ENCODE assay signal across 31 cellular contexts in the genomic region with DNA sequence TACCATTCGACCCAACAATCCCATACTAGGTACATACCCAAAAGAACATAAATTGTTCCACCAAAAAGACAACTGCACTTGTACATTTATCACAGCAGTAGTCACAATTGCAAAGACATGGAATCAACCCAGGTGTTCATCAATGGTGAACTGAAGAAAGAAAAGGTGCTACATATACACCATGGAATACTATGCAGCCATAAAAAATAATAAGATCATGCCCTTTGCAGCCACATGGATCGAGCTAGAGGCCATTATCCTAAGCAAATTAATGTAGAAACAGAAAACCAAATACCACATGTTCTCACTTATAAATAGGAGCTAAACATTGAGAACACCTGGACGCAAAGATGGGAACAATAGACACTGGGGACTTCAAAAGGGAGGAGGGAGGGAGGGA.
"Had no signal": no experiment of that assay in that cellular context is flagged by ENCODE, and none has a peak within 500 bp of the region (broad histone marks: within the 10 kb centered on the region; RNA-seq: fewer than 3 reads in every experiment).

No MANE protein-coding gene starts in this region.

- H3K4me1 Mint-ChIP-seq: activated CD4-positive, alpha-beta T cell treated with anti-CD3 and anti-CD28 coated beads for 36 hours; activated CD4-positive, alpha-beta T cell treated with anti-CD3 and anti-CD28 coated beads, Interleukin-2, amount 10 ng/mL, durations not matched to agents 24 days and 14 days; activated CD8-positive, alpha-beta memory T cell treated with anti-CD3 and anti-CD28 coated beads, Interleukin-2, amount 10 ng/mL, durations not matched to agents 7 days and 5 days; central memory CD8-positive, alpha-beta T cell; T-helper 17 cell had no signal

- H2AFZ ChIP-seq: hepatocyte had no signal

- H3K4me3 ChIP-seq: coronary artery, dorsolateral prefrontal cortex, esophagus squamous epithelium, gastroesophageal sphincter, heart right ventricle, hepatocyte had no signal

- H3K79me2 ChIP-seq: hepatocyte had no signal

- H3K27me3 ChIP-seq: brain microvascular endothelial cell, dorsolateral prefrontal cortex, esophagus squamous epithelium, gastroesophageal sphincter, heart right ventricle, hepatocyte had no signal

- H3K4me1 ChIP-seq: esophagus squamous epithelium, gastroesophageal sphincter had no signal

- H3K4me3 Mint-ChIP-seq: activated CD4-positive, alpha-beta memory T cell treated with anti-CD3 and anti-CD28 coated beads for 36 hours; activated CD4-positive, alpha-beta T cell treated with anti-CD3 and anti-CD28 coated beads for 36 hours; activated CD4-positive, alpha-beta T cell treated with anti-CD3 and anti-CD28 coated beads, Interleukin-2, amount 10 ng/mL, durations not matched to agents 24 days and 14 days; activated CD8-positive, alpha-beta memory T cell treated with anti-CD3 and anti-CD28 coated beads, Interleukin-2, amount 10 ng/mL, durations not matched to agents 7 days and 5 days; activated CD8-positive, alpha-beta T cell treated with anti-CD3 and anti-CD28 coated beads, Interleukin-2, amount 10 ng/mL, durations not matched to agents 7 days and 5 days; activated naive CD4-positive, alpha-beta T cell treated with anti-CD3 and anti-CD28 coated beads for 36 hours; activated naive CD8-positive, alpha-beta T cell; activated T-helper 1 cell treated with anti-CD3 and anti-CD28 coated beads, Interleukin-12 subunit alpha, Interleukin-12 subunit beta, Interleukin-2, Interleukin-4 antibody, amounts not matched to agents 30 ng/mL and 10 ng/mL and 1 ng/mL, durations not matched to agents 14 hours and 24 hours and 36 hours; central memory CD8-positive, alpha-beta T cell; dendritic cell treated with granulocyte-macrophage colony-stimulating factor and Interleukin-4, amounts not matched to agents 40 ng/mL and 50 ng/mL, for 4 days; T-helper 17 cell; T-helper 2 cell treated with Interferon-gamma antibody and Interleukin-4, amounts not matched to agents 5 μg/mL and 100 μg/mL, for 36 hours had no signal

- H3K9me3 ChIP-seq: esophagus squamous epithelium had no signal

- ATAC-seq: activated CD4-positive, alpha-beta T cell treated with anti-CD3 and anti-CD28 coated beads for 36 hours; activated CD8-positive, alpha-beta memory T cell treated with anti-CD3 and anti-CD28 coated beads, Interleukin-2, amount 10 ng/mL, durations not matched to agents 7 days and 5 days; activated CD8-positive, alpha-beta T cell treated with anti-CD3 and anti-CD28 coated beads, Interleukin-2, amount 10 ng/mL, durations not matched to agents 7 days and 5 days; gastroesophageal sphincter; heart right ventricle; T-helper 17 cell had no signal

- H3K9me3 Mint-ChIP-seq: activated CD4-positive, alpha-beta memory T cell treated with anti-CD3 and anti-CD28 coated beads for 36 hours; activated CD4-positive, alpha-beta T cell treated with anti-CD3 and anti-CD28 coated beads, Interleukin-2, amount 10 ng/mL, durations not matched to agents 24 days and 14 days; activated naive CD4-positive, alpha-beta T cell treated with anti-CD3 and anti-CD28 coated beads for 36 hours; activated T-helper 1 cell treated with anti-CD3 and anti-CD28 coated beads, Interleukin-12 subunit alpha, Interleukin-12 subunit beta, Interleukin-2, Interleukin-4 antibody, amounts not matched to agents 30 ng/mL and 10 ng/mL and 1 ng/mL, durations not matched to agents 14 hours and 24 hours and 36 hours; activated T-helper 2 cell treated with anti-CD3 and anti-CD28 coated beads, Interferon-gamma antibody, Interleukin-2, Interleukin-4, amounts not matched to agents 10 μg/mL and 5 μg/mL and 100 μg/mL, durations not matched to agents 14 hours and 24 hours and 36 hours; central memory CD8-positive, alpha-beta T cell; dendritic cell treated with granulocyte-macrophage colony-stimulating factor and Interleukin-4, amounts not matched to agents 40 ng/mL and 50 ng/mL, for 4 days; T-helper 2 cell treated with Interferon-gamma antibody and Interleukin-4, amounts not matched to agents 5 μg/mL and 100 μg/mL, for 36 hours had no signal

- H3K36me3 ChIP-seq: brain microvascular endothelial cell, esophagus squamous epithelium, gastroesophageal sphincter, heart right ventricle had no signal

- H3K27me3 Mint-ChIP-seq: activated CD4-positive, alpha-beta T cell treated with anti-CD3 and anti-CD28 coated beads, Interleukin-2, amount 10 ng/mL, durations not matched to agents 24 days and 14 days; activated CD8-positive, alpha-beta memory T cell treated with anti-CD3 and anti-CD28 coated beads, Interleukin-2, amount 10 ng/mL, durations not matched to agents 7 days and 5 days; activated naive CD8-positive, alpha-beta T cell; central memory CD8-positive, alpha-beta T cell; dendritic cell treated with granulocyte-macrophage colony-stimulating factor and Interleukin-4, amounts not matched to agents 40 ng/mL and 50 ng/mL, for 4 days; T-helper 17 cell had no signal

- H3K27ac Mint-ChIP-seq: activated CD4-positive, alpha-beta memory T cell treated with anti-CD3 and anti-CD28 coated beads for 36 hours; activated CD4-positive, alpha-beta T cell treated with anti-CD3 and anti-CD28 coated beads for 36 hours; activated CD4-positive, alpha-beta T cell treated with anti-CD3 and anti-CD28 coated beads, Interleukin-2, amount 10 ng/mL, durations not matched to agents 24 days and 14 days; activated CD8-positive, alpha-beta memory T cell treated with anti-CD3 and anti-CD28 coated beads, Interleukin-2, amount 10 ng/mL, durations not matched to agents 7 days and 5 days; activated CD8-positive, alpha-beta T cell treated with anti-CD3 and anti-CD28 coated beads, Interleukin-2, amount 10 ng/mL, durations not matched to agents 7 days and 5 days; activated naive CD4-positive, alpha-beta T cell treated with anti-CD3 and anti-CD28 coated beads for 36 hours; activated naive CD8-positive, alpha-beta T cell; activated T-helper 1 cell treated with anti-CD3 and anti-CD28 coated beads, Interleukin-12 subunit alpha, Interleukin-12 subunit beta, Interleukin-2, Interleukin-4 antibody, amounts not matched to agents 30 ng/mL and 10 ng/mL and 1 ng/mL, durations not matched to agents 14 hours and 24 hours and 36 hours; activated T-helper 2 cell treated with anti-CD3 and anti-CD28 coated beads, Interferon-gamma antibody, Interleukin-2, Interleukin-4, amounts not matched to agents 10 μg/mL and 5 μg/mL and 100 μg/mL, durations not matched to agents 14 hours and 24 hours and 36 hours; dendritic cell treated with granulocyte-macrophage colony-stimulating factor and Interleukin-4, amounts not matched to agents 40 ng/mL and 50 ng/mL, for 4 days; T-helper 17 cell; T-helper 2 cell treated with Interferon-gamma antibody and Interleukin-4, amounts not matched to agents 5 μg/mL and 100 μg/mL, for 36 hours had no signal

- DNase-seq: activated CD4-positive, alpha-beta memory T cell treated with anti-CD3 and anti-CD28 coated beads for 36 hours; activated CD4-positive, alpha-beta T cell treated with anti-CD3 and anti-CD28 coated beads for 36 hours; activated CD4-positive, CD25-positive, alpha-beta regulatory T cell; activated CD4-positive, CD25-positive, alpha-beta regulatory T cell treated with anti-CD3 and anti-CD28 coated beads, Interleukin-2, amount 50 U/mL, for 72 hours; activated CD8-positive, alpha-beta memory T cell treated with anti-CD3 and anti-CD28 coated beads, Interleukin-2, amount 10 ng/mL, durations not matched to agents 7 days and 5 days; activated CD8-positive, alpha-beta memory T cell treated with anti-CD3 and anti-CD28 coated beads, Interleukin-2, amount 50 U/mL, for 4 hours; activated CD8-positive, alpha-beta T cell treated with anti-CD3 and anti-CD28 coated beads, Interleukin-2, amount 10 ng/mL, durations not matched to agents 7 days and 5 days; activated effector memory CD4-positive, alpha-beta T cell treated with anti-CD3 and anti-CD28 coated beads, Interleukin-2, amount 50 U/mL, for 16 hours; activated naive CD4-positive, alpha-beta T cell treated with anti-CD3 and anti-CD28 coated beads for 36 hours; activated T-cell treated with anti-CD3 and anti-CD28 coated beads, Interleukin-2, amount 50 U/mL, for 1 hour; activated T-cell treated with anti-CD3 and anti-CD28 coated beads, Interleukin-2, amount 50 U/mL, for 48 hours; amniotic stem cell; anterior cingulate cortex; brain microvascular endothelial cell; dorsolateral prefrontal cortex; effector memory CD4-positive, alpha-beta T cell; erythroblast; esophagus squamous epithelium; foreskin melanocyte; heart right ventricle; T-helper 17 cell had no signal

- H3K36me3 Mint-ChIP-seq: activated CD4-positive, alpha-beta memory T cell treated with anti-CD3 and anti-CD28 coated beads for 36 hours; activated CD8-positive, alpha-beta memory T cell treated with anti-CD3 and anti-CD28 coated beads, Interleukin-2, amount 10 ng/mL, durations not matched to agents 7 days and 5 days; activated naive CD8-positive, alpha-beta T cell had no signal

- H3K27ac ChIP-seq: brain microvascular endothelial cell, coronary artery, esophagus squamous epithelium, gastroesophageal sphincter, heart right ventricle, hepatocyte had no signal
